28 cellular contexts compared by ENCODE assay signal in genomic region chr9:28758971-28759370, GRCh38.
"Had no signal": no experiment of that assay in that cellular context is flagged by ENCODE, and none has a peak within 500 bp of the region (broad histone marks: within the 10 kb centered on the region; RNA-seq: fewer than 3 reads in every experiment).

No MANE protein-coding gene starts in this region.

- H3K4me3 ChIP-seq: stomach, suprapubic skin, testis, thoracic aorta, thyroid gland, tibial artery, tibial nerve, transverse colon, upper lobe of left lung, upper lobe of right lung, uterus, vagina had no signal

- H3K36me3 ChIP-seq: stomach, suprapubic skin, thoracic aorta, thyroid gland, tibial artery, tibial nerve, transverse colon, upper lobe of left lung, upper lobe of right lung, uterus, vagina had no signal

- H3K4me1 Mint-ChIP-seq: stimulated activated effector memory CD8-positive, alpha-beta T cell treated with anti-CD3 and anti-CD28 coated beads, Interleukin-12 subunit alpha, Interleukin-12 subunit beta, amount 100 ng/mL, for 72 hours; stimulated activated memory B cell treated with anti-CD40 and anti-IgM and Interleukin-4, amounts not matched to agents 10 μg/mL and 1 μg/mL and 100 μg/mL, for 72 hours; stimulated activated naive B cell treated with anti-CD40 and anti-IgM and Interleukin-4, amounts not matched to agents 10 μg/mL and 1 μg/mL and 100 μg/mL, for 72 hours; stimulated activated naive CD8-positive, alpha-beta T cell treated with anti-CD3 and anti-CD28 coated beads, Interleukin-15, amount 100 ng/mL, for 72 hours had no signal

- H3K9me3 Mint-ChIP-seq: stimulated activated naive CD8-positive, alpha-beta T cell treated with anti-CD3 and anti-CD28 coated beads, Interleukin-15, Interleukin-2, amounts not matched to agents 100 ng/mL and 50 ng/mL, for 24 hours; type B pancreatic cell had no signal

- H3K27ac ChIP-seq: stomach, suprapubic skin, testis, thoracic aorta, thyroid gland, tibial artery, tibial nerve, transverse colon, upper lobe of left lung, upper lobe of right lung, uterus, vagina had no signal

- H3K4me1 ChIP-seq: stomach, suprapubic skin, testis, tibial artery, tibial nerve, transverse colon, upper lobe of left lung, upper lobe of right lung, uterus, vagina had no signal

- H3K27ac Mint-ChIP-seq: stimulated activated effector memory CD8-positive, alpha-beta T cell treated with anti-CD3 and anti-CD28 coated beads, Interleukin-12 subunit alpha, Interleukin-12 subunit beta, amount 100 ng/mL, for 72 hours; stimulated activated memory B cell treated with anti-CD40 and anti-IgM and Interleukin-4, amounts not matched to agents 10 μg/mL and 1 μg/mL and 100 μg/mL, for 72 hours; stimulated activated naive B cell treated with anti-CD40 and anti-IgM and Interleukin-4, amounts not matched to agents 10 μg/mL and 1 μg/mL and 100 μg/mL, for 72 hours; stimulated activated naive CD8-positive, alpha-beta T cell treated with anti-CD3 and anti-CD28 coated beads, Interleukin-15, amount 100 ng/mL, for 72 hours; stimulated activated naive CD8-positive, alpha-beta T cell treated with anti-CD3 and anti-CD28 coated beads, Interleukin-15, Interleukin-2, amounts not matched to agents 100 ng/mL and 50 ng/mL, for 24 hours; type B pancreatic cell had no signal

- H3K4me3 Mint-ChIP-seq: stimulated activated effector memory CD8-positive, alpha-beta T cell treated with anti-CD3 and anti-CD28 coated beads, Interleukin-12 subunit alpha, Interleukin-12 subunit beta, amount 100 ng/mL, for 72 hours; stimulated activated memory B cell treated with anti-CD40 and anti-IgM and Interleukin-4, amounts not matched to agents 10 μg/mL and 1 μg/mL and 100 μg/mL, for 72 hours; stimulated activated naive B cell treated with anti-CD40 and anti-IgM and Interleukin-4, amounts not matched to agents 10 μg/mL and 1 μg/mL and 100 μg/mL, for 72 hours; stimulated activated naive CD8-positive, alpha-beta T cell treated with anti-CD3 and anti-CD28 coated beads, Interleukin-15, amount 100 ng/mL, for 72 hours; stimulated activated naive CD8-positive, alpha-beta T cell treated with anti-CD3 and anti-CD28 coated beads, Interleukin-15, Interleukin-2, amounts not matched to agents 100 ng/mL and 50 ng/mL, for 24 hours; type B pancreatic cell had no signal

- H3K36me3 Mint-ChIP-seq: stimulated activated effector memory CD8-positive, alpha-beta T cell treated with anti-CD3 and anti-CD28 coated beads, Interleukin-12 subunit alpha, Interleukin-12 subunit beta, amount 100 ng/mL, for 72 hours; stimulated activated memory B cell treated with anti-CD40 and anti-IgM and Interleukin-4, amounts not matched to agents 10 μg/mL and 1 μg/mL and 100 μg/mL, for 72 hours; stimulated activated naive B cell treated with anti-CD40 and anti-IgM and Interleukin-4, amounts not matched to agents 10 μg/mL and 1 μg/mL and 100 μg/mL, for 72 hours; type B pancreatic cell had no signal

- DNase-seq: stimulated activated CD4-positive, alpha-beta T cell treated with anti-CD3 and anti-CD28 coated beads, Interleukin-2, amount 100 ng/mL, for 48 hours; stimulated activated CD4-positive, alpha-beta T cell treated with anti-CD3 and anti-CD28 coated beads, Interleukin-4, amount 100 ng/mL, for 1 hour; stimulated activated CD4-positive, alpha-beta T cell treated with anti-CD3 and anti-CD28 coated beads, Interleukin-4, amount 100 ng/mL, for 24 hours; stimulated activated CD4-positive, alpha-beta T cell treated with anti-CD3 and anti-CD28 coated beads, Interleukin-4, amount 100 ng/mL, for 4 hours; stimulated activated CD8-positive, alpha-beta memory T cell treated with anti-CD3 and anti-CD28 coated beads, Interleukin-4, amount 100 ng/mL, for 48 hours; stimulated activated naive B cell treated with anti-CD40 and anti-IgM and Interleukin-4, amounts not matched to agents 10 μg/mL and 1 μg/mL and 100 μg/mL, for 72 hours; stimulated activated naive CD4-positive, alpha-beta T cell; stimulated activated naive CD4-positive, alpha-beta T cell treated with Interleukin-2 at 50 U/mL for 16 hours; stimulated activated naive CD8-positive, alpha-beta T cell treated with anti-CD3 and anti-CD28 coated beads, Interleukin-15, amount 100 ng/mL, for 72 hours; stimulated activated naive CD8-positive, alpha-beta T cell treated with anti-CD3 and anti-CD28 coated beads, Interleukin-15, Interleukin-2, amounts not matched to agents 100 U/mL and 50 U/mL, for 24 hours; stomach; substantia nigra; testis; thyroid gland; tibial artery; transverse colon; trophoblast cell; upper lobe of left lung; upper lobe of right lung; uterus had no signal

- H3K27me3 ChIP-seq: stomach, suprapubic skin, testis, thyroid gland, tibial artery, tibial nerve, transverse colon, upper lobe of left lung, upper lobe of right lung, uterus, vagina had no signal

- H3K9me3 ChIP-seq: stomach, suprapubic skin, testis, thoracic aorta, thyroid gland, tibial artery, tibial nerve, transverse colon, upper lobe of left lung, upper lobe of right lung, uterus, vagina had no signal

- H3K27me3 Mint-ChIP-seq: stimulated activated memory B cell treated with anti-CD40 and anti-IgM and Interleukin-4, amounts not matched to agents 10 μg/mL and 1 μg/mL and 100 μg/mL, for 72 hours; stimulated activated naive B cell treated with anti-CD40 and anti-IgM and Interleukin-4, amounts not matched to agents 10 μg/mL and 1 μg/mL and 100 μg/mL, for 72 hours; stimulated activated naive CD8-positive, alpha-beta T cell treated with anti-CD3 and anti-CD28 coated beads, Interleukin-15, amount 100 ng/mL, for 72 hours; stimulated activated naive CD8-positive, alpha-beta T cell treated with anti-CD3 and anti-CD28 coated beads, Interleukin-15, Interleukin-2, amounts not matched to agents 100 ng/mL and 50 ng/mL, for 24 hours; type B pancreatic cell had no signal
